ENCODE assay signal across 8 cellular contexts in the genomic region with DNA sequence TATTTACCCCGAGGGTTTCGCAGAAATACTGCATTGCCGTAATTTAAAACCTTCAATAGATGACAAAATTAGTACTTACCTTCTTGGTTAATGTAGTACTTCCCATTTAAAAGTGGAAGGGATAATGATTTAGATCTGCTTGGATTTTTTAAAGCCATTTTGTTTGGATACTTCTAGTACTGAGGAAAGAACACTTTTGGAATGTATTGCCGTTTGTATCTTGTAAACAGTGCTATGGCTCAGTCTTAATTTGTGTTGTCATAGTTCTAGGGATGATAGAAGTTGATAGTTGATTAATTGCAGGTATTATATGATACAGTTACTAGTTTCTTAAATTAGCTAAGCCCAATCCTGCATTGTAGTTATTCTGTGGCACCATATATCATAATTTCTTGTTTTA. TPM values are rescaled to one million over a fixed set of nuclear protein-coding genes. Genes with fewer than 3 reads are reported as not detected.
A peak's percentile ranks its signal among the peaks of the same experiment; 100 is the strongest.
DNase-seq lines count a peak whose midpoint lies in the region; ATAC-seq and TF ChIP-seq lines count a peak whose summit lies in the region.

No MANE protein-coding gene starts in this region.

- H3K4me1 Mint-ChIP-seq in naive thymus-derived CD4-positive, alpha-beta T cell = peaks cover 31 to 92% (median 71%) of the 10 kb centered on the region in 7 donors

- DNase-seq in AG10803 (ENCODE audit: low read depth) (no peak), mammary epithelial cell (peak; percentile 21), DMS153 (lab: John Stamatoyannopoulos, UW) (no peak), superior temporal gyrus (ENCODE audit: extremely low spot score) (no peak)
- DNase-seq in naive thymus-derived CD4-positive, alpha-beta T cell = no peak
- no peak for DNase-seq in activated CD4-positive, alpha-beta T cell treated with anti-CD3 and anti-CD28 coated beads for 48 hours

- H2AFZ ChIP-seq in mammary epithelial cell (ENCODE audit: low read depth, low read length) = no peak overlapping the region

- no peaks in the 10 kb centered on the region for H3K9me3 Mint-ChIP-seq in naive thymus-derived CD4-positive, alpha-beta T cell

- POLR2A ChIA-PET in naive thymus-derived CD4-positive, alpha-beta T cell (lab: Charles Lee) = interaction anchor here (0.5 to 3.0 kb wide), 3 partner anchors 12 to 718 kb away, joined by 3 to 16 read pairs (median 3); partner anchors contain the start of gene TNPO1

- BruUV-seq in mammary epithelial cell (replicated peaks; lab: Mats Ljungman, UMichigan) = no TSS peak

- TF ChIP-seq CTCF in AG10803 (conservative IDR thresholded peaks at IDR 0.05; ENCODE audit: low read length) = no peak
- TF ChIP-seq CTCF in mammary epithelial cell (conservative IDR thresholded peaks at IDR 0.05 in 1 of 2, IDR thresholded peaks at IDR 0.05 in 1 of 2; ENCODE audit: extremely low read depth in 1 of 2, insufficient read depth in 1 of 2, low read depth in 1 of 2, low read length in 2 of 2) = no peak

- peaks cover 49% of the 10 kb centered on the region for H3K36me3 ChIP-seq in HUES64 (ENCODE audit: insufficient read depth, low read length)
- H3K36me3 ChIP-seq in mammary epithelial cell (ENCODE audit: insufficient read depth, low read length) = peaks cover 10% of the 10 kb centered on the region
- peaks cover 0 to 4% (median 0%) of the 10 kb centered on the region in 3 experiments for H3K36me3 ChIP-seq in naive thymus-derived CD4-positive, alpha-beta T cell (ENCODE audit: control insufficient read depth in 2 of 3, insufficient read depth in 3 of 3, low read length in 3 of 3)

- ATAC-seq in naive thymus-derived CD4-positive, alpha-beta T cell = no peak
- ATAC-seq in GM21737 (IDR thresholded peaks at IDR 0.05; ENCODE audit: unreplicated experiment) = no peak

- peaks cover 96% of the 10 kb centered on the region for H3K79me2 ChIP-seq in mammary epithelial cell (ENCODE audit: insufficient read depth, low read length)

- H3K4me3 ChIP-seq in AG10803 (ENCODE audit: low read length) = peak overlapping the region; percentile 75
- H3K4me3 ChIP-seq in HUES64 (ENCODE audit: low read length) = peak overlapping the region; percentile 92
- H3K4me3 ChIP-seq in mammary epithelial cell (replicated peaks in 1 of 3; ENCODE audit: insufficient read depth in 1 of 3, low read depth in 2 of 3, low read length in 3 of 3) = peak overlapping the region; percentile 85 to 94 (median 88)
- H3K4me3 ChIP-seq in naive thymus-derived CD4-positive, alpha-beta T cell (ENCODE audit: low read length) = peak overlapping the region; percentile 54

- H3K4me1 ChIP-seq in HUES64 (ENCODE audit: insufficient read depth, low read length) = peaks cover 34% of the 10 kb centered on the region
- peaks cover 24% of the 10 kb centered on the region for H3K4me1 ChIP-seq in mammary epithelial cell (ENCODE audit: insufficient read depth, low read length)
- peaks cover 31% of the 10 kb centered on the region in 2 donors for H3K4me1 ChIP-seq in naive thymus-derived CD4-positive, alpha-beta T cell (ENCODE audit: control insufficient read depth in 2 of 2, insufficient read depth in 2 of 2, low read length in 2 of 2)

- H3K9ac ChIP-seq in HUES64 (ENCODE audit: low read depth, low read length) (peak overlapping the region; percentile 96; the same call in 1 of the 2 replicates), mammary epithelial cell (ENCODE audit: insufficient read depth, low read length) (peak overlapping the region; percentile 87)

- 27% methylated on average over 1 of the region's 4 CpGs for WGBS in HUES64
- WGBS in mammary epithelial cell (ENCODE audit: low coverage, missing lambda C conversion rate) = 14% methylated on average over 4 of the region's 4 CpGs

- H3K27me3 ChIP-seq in HUES64 (ENCODE audit: insufficient read depth, low read length) (no peaks in the 10 kb centered on the region), mammary epithelial cell (ENCODE audit: insufficient read depth, low read length) (no peaks in the 10 kb centered on the region)
- H3K27me3 ChIP-seq in naive thymus-derived CD4-positive, alpha-beta T cell (ENCODE audit: control insufficient read depth in 2 of 2, insufficient read depth in 2 of 2, low read length in 2 of 2) = no peaks in the 10 kb centered on the region

- in situ Hi-C loops in mammary epithelial cell (cut with MboI; ENCODE audit: low sequenced_read_pairs in 2 of 2) = loop anchor here in 1 of 2 donors (10.0 kb wide), 1 partner anchor 475 kb away; no protein-coding TSS in a partner anchor

- CTCF ChIA-PET in mammary epithelial cell (lab: Charles Lee; ENCODE audit: low non-redundant PET) = interaction anchor here (0.5 kb wide), 1 partner anchor 29 kb away, joined by 4 read pairs; no protein-coding TSS in a partner anchor
- CTCF ChIA-PET in naive thymus-derived CD4-positive, alpha-beta T cell (lab: Charles Lee) = interaction anchor here (1.1 kb wide), 1 partner anchor 32 kb away, joined by 4 read pairs; no protein-coding TSS in a partner anchor

- H3K9me3 ChIP-seq in HUES64 (ENCODE audit: insufficient read depth, low read depth, low read length) (no peaks in the 10 kb centered on the region), mammary epithelial cell (replicated peaks; ENCODE audit: insufficient read depth, low read length) (no peaks in the 10 kb centered on the region)
- no peaks in the 10 kb centered on the region for H3K9me3 ChIP-seq in naive thymus-derived CD4-positive, alpha-beta T cell (ENCODE audit: control insufficient read depth in 2 of 3, low read length in 3 of 3)

- H3K36me3 Mint-ChIP-seq in naive thymus-derived CD4-positive, alpha-beta T cell = peaks cover 0 to 14% (median 0%) of the 10 kb centered on the region in 5 donors

- peaks cover 0 to 7% (median 0%) of the 10 kb centered on the region in 5 donors for H3K27me3 Mint-ChIP-seq in naive thymus-derived CD4-positive, alpha-beta T cell

- intact Hi-C loops in mammary epithelial cell (cut with micrococcal nuclease) = loop anchor here (10.0 kb wide), 1 partner anchor 485 kb away; no protein-coding TSS in a partner anchor
- intact Hi-C loops in naive thymus-derived CD4-positive, alpha-beta T cell (cut with micrococcal nuclease) = loop anchor here in 1 of 2 donors (2.0 kb wide), 1 partner anchor 105 kb away; no protein-coding TSS in a partner anchor

- H3K27ac ChIP-seq in HUES64 (ENCODE audit: low read depth, low read length) = no peak overlapping the region
- H3K27ac ChIP-seq in mammary epithelial cell (ENCODE audit: insufficient read depth, low read depth, low read length) = peak overlapping the region; percentile 82
- H3K27ac ChIP-seq in naive thymus-derived CD4-positive, alpha-beta T cell (ENCODE audit: low read depth, low read length) = peak overlapping the region; percentile 65

- peak overlapping the region; percentile 94 for H3K4me2 ChIP-seq in mammary epithelial cell (ENCODE audit: insufficient read depth, low read depth, low read length)

- peak overlapping the region; percentile 92 to 99 (median 96) for H3K4me3 Mint-ChIP-seq in naive thymus-derived CD4-positive, alpha-beta T cell

- dilution Hi-C loops in mammary epithelial cell (cut with HindIII; ENCODE audit: low sequenced_read_pairs) = no loop called here

- peaks cover 8% of the 10 kb centered on the region for H4K20me1 ChIP-seq in mammary epithelial cell (ENCODE audit: insufficient read depth, low read length)

- H3K27ac Mint-ChIP-seq in naive thymus-derived CD4-positive, alpha-beta T cell = peak overlapping the region in 8 of 9 donors; percentile 12 to 97 (median 92)

RNA-seq across cellular contexts. Expression of gene TNPO1, which starts 33.1 kb away (rescaled TPM):
- 146 TPM for polyA plus RNA-seq in HUES64 (2013, experiment 1 of 2)
- polyA plus RNA-seq in HUES64 (2013, experiment 2 of 2) = 127 TPM
- 100 to 1,000 TPM; 126 to 179 TPM for total RNA-seq in mammary epithelial cell
- 52.1 TPM for polyA plus RNA-seq in mammary epithelial cell
- 181 TPM for polyA minus RNA-seq in mammary epithelial cell
- total RNA-seq in naive thymus-derived CD4-positive, alpha-beta T cell = 10 to 100 TPM; 52.8 to 96.3 (median 82.1) TPM
- 10 to 100 TPM; 60.9 to 74.4 TPM for polyA plus RNA-seq in naive thymus-derived CD4-positive, alpha-beta T cell
